In genomic region chr10:102984086-102984485, GRCh38 we compare ENCODE assay signal across 32 cellular contexts.
"Had no signal": no experiment of that assay in that cellular context is flagged by ENCODE, and none has a peak within 500 bp of the region (broad histone marks: within the 10 kb centered on the region; RNA-seq: fewer than 3 reads in every experiment).

No MANE protein-coding gene starts in this region.

- H3K4me1 Mint-ChIP-seq: activated CD4-positive, alpha-beta memory T cell treated with anti-CD3 and anti-CD28 coated beads, Interleukin-2, amount 10 ng/mL, durations not matched to agents 7 days and 5 days; activated CD4-positive, alpha-beta T cell treated with anti-CD3 and anti-CD28 coated beads, Interleukin-2, amount 10 ng/mL, durations not matched to agents 7 days and 5 days; activated naive CD8-positive, alpha-beta T cell treated with anti-CD3 and anti-CD28 coated beads, Interleukin-2, amount 50 U/mL, for 24 hours had no signal

- H3K36me3 Mint-ChIP-seq: activated naive CD8-positive, alpha-beta T cell treated with anti-CD3 and anti-CD28 coated beads for 36 hours; WTC11 had no signal

- H3K27ac Mint-ChIP-seq: activated CD4-positive, alpha-beta memory T cell treated with anti-CD3 and anti-CD28 coated beads, Interleukin-2, amount 10 ng/mL, durations not matched to agents 7 days and 5 days; activated CD4-positive, alpha-beta T cell treated with anti-CD3 and anti-CD28 coated beads, Interleukin-2, amount 10 ng/mL, durations not matched to agents 7 days and 5 days; activated naive CD4-positive, alpha-beta T cell treated with anti-CD3 and anti-CD28 coated beads for 36 hours; activated naive CD4-positive, alpha-beta T cell treated with anti-CD3 and anti-CD28 coated beads, Interleukin-2, amount 50 U/mL, for 24 hours; activated naive CD8-positive, alpha-beta T cell treated with anti-CD3 and anti-CD28 coated beads for 36 hours; activated naive CD8-positive, alpha-beta T cell treated with anti-CD3 and anti-CD28 coated beads, Interleukin-2, amount 50 U/mL, for 24 hours; activated T-helper 2 cell treated with anti-CD3 and anti-CD28 coated beads, Interferon-gamma antibody, Interleukin-2, Interleukin-4, amounts not matched to agents 10 μg/mL and 5 μg/mL and 100 μg/mL, durations not matched to agents 14 hours and 24 hours and 36 hours; dendritic cell treated with granulocyte-macrophage colony-stimulating factor and Interleukin-4, amounts not matched to agents 40 ng/mL and 50 ng/mL, for 4 days; T-cell; T-helper 1 cell treated with Interleukin-12 subunit alpha and Interleukin-12 subunit beta and Interleukin-4 antibody, amounts not matched to agents 30 μg/mL and 1 μg/mL, for 36 hours; T-helper 2 cell treated with Interferon-gamma antibody and Interleukin-4, amounts not matched to agents 5 μg/mL and 100 μg/mL, for 36 hours; WTC11 had no signal

- ATAC-seq: activated naive CD8-positive, alpha-beta T cell treated with anti-CD3 and anti-CD28 coated beads, Interleukin-2, amount 50 U/mL, for 24 hours; activated T-cell treated with anti-CD3 and anti-CD28 coated beads, Interleukin-2, amount 50 U/mL, for 4 hours; body of pancreas; foreskin keratinocyte; gastrocnemius medialis; heart left ventricle; T-cell; WTC11 had no signal

- H3K4me3 Mint-ChIP-seq: activated CD4-positive, alpha-beta memory T cell treated with anti-CD3 and anti-CD28 coated beads, Interleukin-2, amount 10 ng/mL, durations not matched to agents 7 days and 5 days; activated CD4-positive, alpha-beta T cell treated with anti-CD3 and anti-CD28 coated beads, Interleukin-2, amount 10 ng/mL, durations not matched to agents 7 days and 5 days; activated naive CD4-positive, alpha-beta T cell treated with anti-CD3 and anti-CD28 coated beads for 36 hours; activated naive CD4-positive, alpha-beta T cell treated with anti-CD3 and anti-CD28 coated beads, Interleukin-2, amount 50 U/mL, for 24 hours; activated naive CD8-positive, alpha-beta T cell treated with anti-CD3 and anti-CD28 coated beads for 36 hours; activated naive CD8-positive, alpha-beta T cell treated with anti-CD3 and anti-CD28 coated beads, Interleukin-2, amount 50 U/mL, for 24 hours; activated T-cell treated with anti-CD3 and anti-CD28 coated beads, Interleukin-2, amount 50 U/mL, for 4 hours; dendritic cell treated with granulocyte-macrophage colony-stimulating factor and Interleukin-4, amounts not matched to agents 40 ng/mL and 50 ng/mL, for 4 days; T-cell; T-helper 1 cell treated with Interleukin-12 subunit alpha and Interleukin-12 subunit beta and Interleukin-4 antibody, amounts not matched to agents 30 μg/mL and 1 μg/mL, for 36 hours; T-helper 2 cell treated with Interferon-gamma antibody and Interleukin-4, amounts not matched to agents 5 μg/mL and 100 μg/mL, for 36 hours; WTC11 had no signal

- DNase-seq: activated CD4-positive, alpha-beta memory T cell treated with anti-CD3 and anti-CD28 coated beads, Interleukin-2, amount 10 ng/mL, durations not matched to agents 7 days and 5 days; activated CD4-positive, alpha-beta T cell treated with anti-CD3 and anti-CD28 coated beads for 1 hour; activated CD4-positive, alpha-beta T cell treated with anti-CD3 and anti-CD28 coated beads for 4 hours; activated CD4-positive, alpha-beta T cell treated with anti-CD3 and anti-CD28 coated beads, Interleukin-2, amount 10 ng/mL, durations not matched to agents 7 days and 5 days; activated CD4-positive, alpha-beta T cell treated with anti-CD3 and anti-CD28 coated beads, Interleukin-2, amount 50 U/mL, for 4 hours; activated effector memory CD4-positive, alpha-beta T cell treated with anti-CD3 and anti-CD28 coated beads, Interleukin-2, amount 50 U/mL, for 16 hours; activated naive CD4-positive, alpha-beta T cell treated with anti-CD3 and anti-CD28 coated beads for 36 hours; activated naive CD8-positive, alpha-beta T cell treated with anti-CD3 and anti-CD28 coated beads for 36 hours; activated naive CD8-positive, alpha-beta T cell treated with anti-CD3 and anti-CD28 coated beads, Interleukin-2, amount 50 U/mL, for 24 hours; activated T-cell treated with anti-CD3 and anti-CD28 coated beads, Interleukin-2, amount 50 U/mL, for 4 hours; adrenal gland; amygdala; aorta; body of pancreas; caudate nucleus; colonic mucosa; dorsolateral prefrontal cortex; effector memory CD4-positive, alpha-beta T cell; erythroblast; foreskin keratinocyte; gastrocnemius medialis; glutamatergic neuron; heart left ventricle; SW 1271; T-cell had no signal

- H3K27me3 Mint-ChIP-seq: activated CD4-positive, alpha-beta memory T cell treated with anti-CD3 and anti-CD28 coated beads, Interleukin-2, amount 10 ng/mL, durations not matched to agents 7 days and 5 days; activated CD4-positive, alpha-beta T cell treated with anti-CD3 and anti-CD28 coated beads, Interleukin-2, amount 10 ng/mL, durations not matched to agents 7 days and 5 days; activated naive CD4-positive, alpha-beta T cell treated with anti-CD3 and anti-CD28 coated beads, Interleukin-2, amount 50 U/mL, for 24 hours; activated naive CD8-positive, alpha-beta T cell treated with anti-CD3 and anti-CD28 coated beads for 36 hours; activated naive CD8-positive, alpha-beta T cell treated with anti-CD3 and anti-CD28 coated beads, Interleukin-2, amount 50 U/mL, for 24 hours; dendritic cell treated with granulocyte-macrophage colony-stimulating factor and Interleukin-4, amounts not matched to agents 40 ng/mL and 50 ng/mL, for 4 days; T-cell had no signal

- H3K9me3 ChIP-seq: adrenal gland, body of pancreas, colonic mucosa, esophagus muscularis mucosa, gastrocnemius medialis, heart left ventricle had no signal
